Comparison of ENCODE assay signal across 18 cellular contexts in the genomic region with DNA sequence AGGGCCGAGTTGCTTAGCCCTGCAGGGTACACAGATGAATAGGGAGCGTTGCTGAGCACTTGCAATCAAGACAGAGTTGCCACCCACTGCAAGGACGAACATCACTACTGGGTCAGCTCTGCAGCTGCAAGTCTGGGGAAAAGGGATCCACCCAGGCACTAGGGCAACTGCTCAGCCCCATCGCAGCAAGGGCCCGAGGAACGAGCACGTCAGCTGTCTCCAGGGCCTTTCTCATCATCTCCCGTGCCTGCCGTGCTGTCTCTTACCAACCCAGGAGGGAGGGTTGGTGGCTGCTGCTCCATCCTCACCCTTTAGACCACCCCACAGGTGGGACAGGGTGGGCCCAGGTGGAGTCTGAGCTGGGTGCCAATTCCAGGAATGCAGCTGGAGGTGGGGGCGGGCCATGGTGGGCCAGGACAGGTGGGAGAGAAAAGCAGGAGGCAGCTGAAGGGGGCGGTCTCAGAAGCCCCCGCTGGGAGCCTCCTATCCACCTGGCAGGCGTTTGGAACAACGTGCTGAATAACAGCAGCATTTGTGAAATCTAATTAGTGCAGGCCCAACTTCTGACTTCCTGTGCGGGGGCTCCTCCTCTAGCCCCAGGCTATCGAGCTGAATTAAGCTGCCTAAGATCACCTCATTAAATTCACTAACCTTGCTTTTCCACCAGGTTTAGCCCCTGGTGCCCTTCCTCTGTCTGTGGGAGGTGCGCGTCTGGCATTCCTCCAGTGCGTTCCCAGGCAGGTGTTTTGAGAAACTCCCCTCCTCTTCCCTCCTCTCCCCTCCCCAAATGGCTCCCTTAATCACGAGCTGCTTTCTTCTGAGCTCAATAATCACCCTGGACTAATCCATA.
DNase-seq lines count a peak whose midpoint lies in the region; ATAC-seq and TF ChIP-seq lines count a peak whose summit lies in the region.
"Had no signal": no experiment of that assay in that cellular context is flagged by ENCODE, and none has a peak within 500 bp of the region (broad histone marks: within the 10 kb centered on the region; RNA-seq: fewer than 3 reads in every experiment).

No MANE protein-coding gene starts in this region.

- H3K27ac ChIP-seq in Panc1 (ENCODE audit: low read length) = no peak overlapping the region
- H3K27ac ChIP-seq in smooth muscle cell (ENCODE audit: low read depth) = no peak overlapping the region
- H3K27ac ChIP-seq: brain microvascular endothelial cell, right atrium auricular region had no signal

- peak overlapping the region; percentile 71 for H3K4me2 ChIP-seq in smooth muscle cell

- peak; percentile 16 for ATAC-seq in activated naive CD8-positive, alpha-beta T cell treated with anti-CD3 and anti-CD28 coated beads, Interleukin-2, amount 50 U/mL, for 24 hours
- ATAC-seq in Panc1 = peak; percentile 29; the same call in 1 of the 2 replicates
- no peak for ATAC-seq in HG03039 (IDR thresholded peaks at IDR 0.05; ENCODE audit: unreplicated experiment)
- no peak for ATAC-seq in HG02678 (IDR thresholded peaks at IDR 0.05; ENCODE audit: unreplicated experiment)

- H3K36me3 ChIP-seq in Panc1 (ENCODE audit: control insufficient read depth, insufficient read depth, low read length) (no peaks in the 10 kb centered on the region), smooth muscle cell (ENCODE audit: low read depth) (no peaks in the 10 kb centered on the region)
- H3K36me3 ChIP-seq: brain microvascular endothelial cell, right atrium auricular region had no signal

- H3K27me3 ChIP-seq in Panc1 (ENCODE audit: control insufficient read depth, insufficient read depth, low read length) (peaks cover 4% of the 10 kb centered on the region; the same call in 1 of the 2 replicates), smooth muscle cell (ENCODE audit: low read depth) (peaks cover 45% of the 10 kb centered on the region)
- H3K27me3 ChIP-seq: brain microvascular endothelial cell, right atrium auricular region had no signal

- no peaks in the 10 kb centered on the region for H3F3A ChIP-seq in smooth muscle cell (ENCODE audit: low read depth)

- H3K4me3 Mint-ChIP-seq in activated naive CD8-positive, alpha-beta T cell treated with anti-CD3 and anti-CD28 coated beads, Interleukin-2, amount 50 U/mL, for 24 hours = no peak overlapping the region
- H3K4me3 Mint-ChIP-seq in activated naive CD8-positive, alpha-beta T cell treated with anti-CD3 and anti-CD28 coated beads for 36 hours = no peak overlapping the region
- H3K4me3 Mint-ChIP-seq: activated naive CD8-positive, alpha-beta T cell treated with anti-CD3 and anti-CD28 coated beads, Interleukin-2, amount 10 ng/mL, durations not matched to agents 7 days and 5 days; activated T-helper 1 cell treated with anti-CD3 and anti-CD28 coated beads, Interleukin-12 subunit alpha, Interleukin-12 subunit beta, Interleukin-2, Interleukin-4 antibody, amounts not matched to agents 30 ng/mL and 10 ng/mL and 1 ng/mL, durations not matched to agents 14 hours and 24 hours and 36 hours; stimulated activated naive B cell treated with anti-CD40 and anti-IgM and Interleukin-4, amounts not matched to agents 10 μg/mL and 1 μg/mL and 100 μg/mL, for 72 hours had no signal

- WGBS in smooth muscle cell (ENCODE audit: low lambda C conversion rate) = 48% methylated on average over 20 of the region's 20 CpGs

- in situ Hi-C loops in Panc1 (cut with HindIII; ENCODE audit: low pct_unique_long_range_greater_than_20kb, low sequenced_read_pairs) = no loop called here

- H3K9me3 ChIP-seq in Panc1 (ENCODE audit: control insufficient read depth, insufficient read depth, low read depth, low read length) (no peaks in the 10 kb centered on the region), smooth muscle cell (replicated peaks; ENCODE audit: low read depth) (no peaks in the 10 kb centered on the region)
- H3K9me3 ChIP-seq: mucosa of descending colon, right atrium auricular region had no signal

- no TSS peak for BruUV-seq in Panc1 (replicated peaks; lab: Mats Ljungman, UMichigan)

- no peak overlapping the region for H3K27ac Mint-ChIP-seq in activated naive CD8-positive, alpha-beta T cell treated with anti-CD3 and anti-CD28 coated beads, Interleukin-2, amount 50 U/mL, for 24 hours
- H3K27ac Mint-ChIP-seq in activated naive CD8-positive, alpha-beta T cell treated with anti-CD3 and anti-CD28 coated beads for 36 hours = no peak overlapping the region
- H3K27ac Mint-ChIP-seq: activated naive CD8-positive, alpha-beta T cell treated with anti-CD3 and anti-CD28 coated beads, Interleukin-2, amount 10 ng/mL, durations not matched to agents 7 days and 5 days; activated T-helper 1 cell treated with anti-CD3 and anti-CD28 coated beads, Interleukin-12 subunit alpha, Interleukin-12 subunit beta, Interleukin-2, Interleukin-4 antibody, amounts not matched to agents 30 ng/mL and 10 ng/mL and 1 ng/mL, durations not matched to agents 14 hours and 24 hours and 36 hours; stimulated activated naive B cell treated with anti-CD40 and anti-IgM and Interleukin-4, amounts not matched to agents 10 μg/mL and 1 μg/mL and 100 μg/mL, for 72 hours had no signal

- H3K9ac ChIP-seq in smooth muscle cell (ENCODE audit: low read depth) = no peak overlapping the region

- H3K4me3 ChIP-seq in Panc1 (ENCODE audit: low read depth in 2 of 2, low read length in 2 of 2) (no peak overlapping the region), smooth muscle cell (no peak overlapping the region)
- H3K4me3 ChIP-seq: mucosa of descending colon, right atrium auricular region had no signal

- no peaks in the 10 kb centered on the region for H3K4me1 ChIP-seq in Panc1 (ENCODE audit: control insufficient read depth, insufficient read depth, low read length)
- peaks cover 25% of the 10 kb centered on the region for H3K4me1 ChIP-seq in smooth muscle cell (ENCODE audit: low read depth)
- H3K4me1 ChIP-seq: right atrium auricular region had no signal

- TF ChIP-seq CTCF in Panc1 (IDR thresholded peaks at IDR 0.05) (no peak), smooth muscle cell (IDR thresholded peaks at IDR 0.05; ENCODE audit: borderline replicate concordance, insufficient read depth, poor library complexity, severe bottlenecking) (no peak)

- no peak overlapping the region for H2AFZ ChIP-seq in smooth muscle cell (ENCODE audit: low read depth)

- H3K79me2 ChIP-seq in smooth muscle cell (ENCODE audit: low read depth) = no peaks in the 10 kb centered on the region

- H3K36me3 Mint-ChIP-seq in activated naive CD8-positive, alpha-beta T cell treated with anti-CD3 and anti-CD28 coated beads, Interleukin-2, amount 50 U/mL, for 24 hours (ENCODE audit: low read depth) = no peaks in the 10 kb centered on the region
- no peaks in the 10 kb centered on the region for H3K36me3 Mint-ChIP-seq in activated naive CD8-positive, alpha-beta T cell treated with anti-CD3 and anti-CD28 coated beads for 36 hours
- H3K36me3 Mint-ChIP-seq: activated naive CD8-positive, alpha-beta T cell treated with anti-CD3 and anti-CD28 coated beads, Interleukin-2, amount 10 ng/mL, durations not matched to agents 7 days and 5 days; stimulated activated naive B cell treated with anti-CD40 and anti-IgM and Interleukin-4, amounts not matched to agents 10 μg/mL and 1 μg/mL and 100 μg/mL, for 72 hours had no signal

- POLR2A ChIA-PET in Panc1 (lab: Charles Lee) = no interaction called here

- no peaks in the 10 kb centered on the region for H4K20me1 ChIP-seq in smooth muscle cell (ENCODE audit: low read depth)

- peaks cover 15% of the 10 kb centered on the region for H3K27me3 Mint-ChIP-seq in activated naive CD8-positive, alpha-beta T cell treated with anti-CD3 and anti-CD28 coated beads, Interleukin-2, amount 50 U/mL, for 24 hours
- peaks cover 19% of the 10 kb centered on the region for H3K27me3 Mint-ChIP-seq in activated naive CD8-positive, alpha-beta T cell treated with anti-CD3 and anti-CD28 coated beads for 36 hours
- H3K27me3 Mint-ChIP-seq: activated naive CD8-positive, alpha-beta T cell treated with anti-CD3 and anti-CD28 coated beads, Interleukin-2, amount 10 ng/mL, durations not matched to agents 7 days and 5 days had no signal

- CTCF ChIA-PET in Panc1 (lab: Charles Lee) = interaction anchor here (1.1 to 1.4 kb wide), 2 partner anchors 127 to 380 kb away, joined by 3 to 4 read pairs; no protein-coding TSS in a partner anchor

- DNase-seq in activated naive CD8-positive, alpha-beta T cell treated with anti-CD3 and anti-CD28 coated beads, Interleukin-2, amount 50 U/mL, for 24 hours = no peak
- no peak for DNase-seq in activated naive CD8-positive, alpha-beta T cell treated with anti-CD3 and anti-CD28 coated beads for 36 hours
- DNase-seq in NCI-H2081 (lab: John Stamatoyannopoulos, UW) = peak; percentile 90 to 97
- no peak for DNase-seq in Panc1 (ENCODE audit: low read depth, low spot score)
- DNase-seq in smooth muscle cell (lab: John Stamatoyannopoulos, UW; ENCODE audit: unreplicated experiment) = no peak
- DNase-seq in HK-2 (ENCODE audit: unreplicated experiment) = no peak
- DNase-seq: activated CD4-positive, CD25-positive, alpha-beta regulatory T cell; activated naive CD8-positive, alpha-beta T cell treated with anti-CD3 and anti-CD28 coated beads, Interleukin-2, amount 10 ng/mL, durations not matched to agents 7 days and 5 days; cortex of kidney; DMS 273 treated with DMSO at 0.1 percent for 48 hours; SIG-M5; stimulated activated naive B cell treated with anti-CD40 and anti-IgM and Interleukin-4, amounts not matched to agents 10 μg/mL and 1 μg/mL and 100 μg/mL, for 72 hours had no signal

- no peaks in the 10 kb centered on the region for H3K9me3 Mint-ChIP-seq in activated naive CD8-positive, alpha-beta T cell treated with anti-CD3 and anti-CD28 coated beads, Interleukin-2, amount 50 U/mL, for 24 hours
- H3K9me3 Mint-ChIP-seq in activated naive CD8-positive, alpha-beta T cell treated with anti-CD3 and anti-CD28 coated beads for 36 hours = no peaks in the 10 kb centered on the region
- H3K9me3 Mint-ChIP-seq: activated naive CD8-positive, alpha-beta T cell treated with anti-CD3 and anti-CD28 coated beads, Interleukin-2, amount 10 ng/mL, durations not matched to agents 7 days and 5 days; activated T-helper 1 cell treated with anti-CD3 and anti-CD28 coated beads, Interleukin-12 subunit alpha, Interleukin-12 subunit beta, Interleukin-2, Interleukin-4 antibody, amounts not matched to agents 30 ng/mL and 10 ng/mL and 1 ng/mL, durations not matched to agents 14 hours and 24 hours and 36 hours had no signal

- peaks cover 3% of the 10 kb centered on the region for H3K4me1 Mint-ChIP-seq in activated naive CD8-positive, alpha-beta T cell treated with anti-CD3 and anti-CD28 coated beads, Interleukin-2, amount 50 U/mL, for 24 hours
- H3K4me1 Mint-ChIP-seq in activated naive CD8-positive, alpha-beta T cell treated with anti-CD3 and anti-CD28 coated beads for 36 hours = no peaks in the 10 kb centered on the region
- H3K4me1 Mint-ChIP-seq: activated naive CD8-positive, alpha-beta T cell treated with anti-CD3 and anti-CD28 coated beads, Interleukin-2, amount 10 ng/mL, durations not matched to agents 7 days and 5 days had no signal

- intact Hi-C loops in Panc1 (cut with micrococcal nuclease; ENCODE audit: unreplicated experiment) = loop anchor here (2.0 kb wide), 1 partner anchor 383 kb away; no protein-coding TSS in a partner anchor

Comparison
In these comparisons a context has a peak if more than half of its experiments do, and no peak if none do; other contexts are left out.
1. ATAC-seq: peak in activated naive CD8-positive, alpha-beta T cell treated with anti-CD3 and anti-CD28 coated beads, Interleukin-2, amount 50 U/mL, for 24 hours (single experiment) and Panc1 (single experiment); none in HG03039 (single experiment) and HG02678 (single experiment).
2. DNase-seq: peak in NCI-H2081 (2 of 2); none in activated naive CD8-positive, alpha-beta T cell treated with anti-CD3 and anti-CD28 coated beads, Interleukin-2, amount 50 U/mL, for 24 hours (single experiment), activated naive CD8-positive, alpha-beta T cell treated with anti-CD3 and anti-CD28 coated beads for 36 hours (single experiment), Panc1 (single experiment), smooth muscle cell (single experiment) and HK-2 (single experiment).